23 cellular contexts compared by ENCODE assay signal in genomic region chr22:32502346-32502745, GRCh38. TPM values are rescaled to one million over a fixed set of nuclear protein-coding genes. Genes with fewer than 3 reads are reported as not detected.
A peak's percentile ranks its signal among the peaks of the same experiment; 100 is the strongest.
DNase-seq lines count a peak whose midpoint lies in the region; ATAC-seq and TF ChIP-seq lines count a peak whose summit lies in the region.
"Had no signal": no experiment of that assay in that cellular context is flagged by ENCODE, and none has a peak within 500 bp of the region (broad histone marks: within the 10 kb centered on the region; RNA-seq: fewer than 3 reads in every experiment).

No MANE protein-coding gene starts in this region.

- H3K4me3 Mint-ChIP-seq in WTC11 (no peak overlapping the region), osteocyte (ENCODE audit: unreplicated experiment) (no peak overlapping the region)
- H3K4me3 Mint-ChIP-seq: activated CD4-positive, alpha-beta T cell treated with anti-CD3 and anti-CD28 coated beads, Interleukin-2, amount 10 ng/mL, durations not matched to agents 7 days and 5 days; natural killer cell had no signal

- peaks cover 17% of the 10 kb centered on the region for H3K36me3 Mint-ChIP-seq in WTC11
- H3K36me3 Mint-ChIP-seq in osteocyte (ENCODE audit: unreplicated experiment): peaks cover 23% of the 10 kb centered on the region

- H3K27ac Mint-ChIP-seq in WTC11: peak overlapping the region; percentile 39; the same call in 1 of the 2 replicates
- H3K27ac Mint-ChIP-seq in osteocyte (ENCODE audit: unreplicated experiment): no peak overlapping the region
- H3K27ac Mint-ChIP-seq: activated CD4-positive, alpha-beta T cell treated with anti-CD3 and anti-CD28 coated beads, Interleukin-2, amount 10 ng/mL, durations not matched to agents 7 days and 5 days; natural killer cell had no signal

- POLR2A ChIA-PET in WTC11 (lab: Charles Lee): interaction anchor here (0.6 kb wide), 1 partner anchor 19 kb away, joined by 3 read pairs; no protein-coding TSS in a partner anchor

- intact Hi-C loops in Right ventricle myocardium inferior (cut with DNase I): no loop called here
- intact Hi-C loops in cardiac septum (cut with DNase I): no loop called here

- H3K27me3 Mint-ChIP-seq in WTC11 (ENCODE audit: low read depth) (no peaks in the 10 kb centered on the region), osteocyte (ENCODE audit: unreplicated experiment) (no peaks in the 10 kb centered on the region)
- H3K27me3 Mint-ChIP-seq: activated CD4-positive, alpha-beta T cell treated with anti-CD3 and anti-CD28 coated beads, Interleukin-2, amount 10 ng/mL, durations not matched to agents 7 days and 5 days had no signal

- CTCF ChIA-PET in WTC11 (lab: Charles Lee): interaction anchor here (0.6 kb wide), 1 partner anchor 33 kb away, joined by 5 read pairs; no protein-coding TSS in a partner anchor

- no peaks in the 10 kb centered on the region for H3K9me3 Mint-ChIP-seq in WTC11
- no peaks in the 10 kb centered on the region for H3K9me3 Mint-ChIP-seq in osteocyte (ENCODE audit: unreplicated experiment)
- H3K9me3 Mint-ChIP-seq: activated CD4-positive, alpha-beta T cell treated with anti-CD3 and anti-CD28 coated beads, Interleukin-2, amount 10 ng/mL, durations not matched to agents 7 days and 5 days; natural killer cell had no signal

- peak; percentile 28 for ATAC-seq in Right ventricle myocardium inferior
- peak; percentile 78 for ATAC-seq in WTC11
- ATAC-seq in GM21360 (IDR thresholded peaks at IDR 0.05; ENCODE audit: unreplicated experiment): no peak
- ATAC-seq in GM18867 (IDR thresholded peaks at IDR 0.05; ENCODE audit: unreplicated experiment): no peak
- ATAC-seq: gastroesophageal sphincter had no signal

- TF ChIP-seq CTCF in WTC11 (IDR thresholded peaks at IDR 0.05) (no peak), osteocyte (IDR thresholded peaks at IDR 0.05) (no peak)

- H3K4me1 Mint-ChIP-seq in WTC11 (peaks cover 19% of the 10 kb centered on the region), osteocyte (ENCODE audit: unreplicated experiment) (no peaks in the 10 kb centered on the region)
- H3K4me1 Mint-ChIP-seq: activated CD4-positive, alpha-beta T cell treated with anti-CD3 and anti-CD28 coated beads, Interleukin-2, amount 10 ng/mL, durations not matched to agents 7 days and 5 days had no signal

- DNase-seq in Right ventricle myocardium inferior (ENCODE audit: missing footprints) (no peak), cardiac septum (ENCODE audit: low spot score) (no peak), WTC11 (ENCODE audit: low spot score) (no peak), iPS-NIHi7 (ENCODE audit: extremely low spot score) (peak; percentile 17), SW 1271 (lab: John Stamatoyannopoulos, UW) (no peak), osteocyte (ENCODE audit: extremely low spot score, unreplicated experiment) (no peak)
- DNase-seq: activated CD4-positive, alpha-beta T cell treated with anti-CD3 and anti-CD28 coated beads, Interleukin-2, amount 10 ng/mL, durations not matched to agents 7 days and 5 days; activated CD8-positive, alpha-beta memory T cell treated with anti-CD3 and anti-CD28 coated beads, Interleukin-2, amount 50 U/mL, for 48 hours; adrenal gland; DMS153; GOT3; Kasumi-1; mesenchymal stem cell; natural killer cell; NCI-H1105; NCI-H524 treated with DMSO at 0.1 percent for 48 hours; posterior cingulate gyrus; SHP77 had no signal

TF ChIP-seq in WTC11, 78 proteins besides CTCF, POLR2A, EP300 and RAD21:
- TF ChIP-seq PRDM15 (CRISPR knock-in tag; IDR thresholded peaks at IDR 0.05) (no peak), ESRRA (CRISPR knock-in tag; IDR thresholded peaks at IDR 0.05; ENCODE audit: borderline replicate concordance) (no peak), ATF3 (CRISPR knock-in tag; conservative IDR thresholded peaks at IDR 0.05) (no peak), MXD4 (CRISPR knock-in tag; IDR thresholded peaks at IDR 0.05; ENCODE audit: borderline replicate concordance) (no peak), PRRX2 (CRISPR knock-in tag; IDR thresholded peaks at IDR 0.05) (no peak), ZNF671 (CRISPR knock-in tag; IDR thresholded peaks at IDR 0.05) (no peak), HMGA2 (CRISPR knock-in tag; IDR thresholded peaks at IDR 0.05) (no peak), RORB (CRISPR knock-in tag; IDR thresholded peaks at IDR 0.05) (no peak), E2F1 (CRISPR knock-in tag; IDR thresholded peaks at IDR 0.05) (no peak), NR3C1 (CRISPR knock-in tag; conservative IDR thresholded peaks at IDR 0.05; ENCODE audit: low read depth) (no peak), OVOL2 (CRISPR knock-in tag; IDR thresholded peaks at IDR 0.05; ENCODE audit: borderline replicate concordance) (no peak), CBFB (CRISPR knock-in tag; IDR thresholded peaks at IDR 0.05; ENCODE audit: low read depth) (no peak), ZNF138 (CRISPR knock-in tag; conservative IDR thresholded peaks at IDR 0.05) (no peak)

RNA-seq across cellular contexts. Expression of gene FBXO7, which starts 27.7 kb away (rescaled TPM):
- total RNA-seq in Right ventricle myocardium inferior (35.8 TPM), cardiac septum (44.8 TPM), WTC11 (2021) (59.4 to 64.0 TPM (median 60.7 TPM) in 3 replicates), osteocyte (84.7 and 86.9 TPM in 2 replicates)

RNA-seq across cellular contexts. Expression of gene BPIFC, which starts 38.1 kb away (rescaled TPM):
- total RNA-seq in Right ventricle myocardium inferior (not detected), cardiac septum (not detected), WTC11 (2021) (not detected in 3 replicates), osteocyte (not detected in 2 replicates)
- total RNA-seq: activated CD4-positive, alpha-beta T cell treated with anti-CD3 and anti-CD28 coated beads, Interleukin-2, amount 10 ng/mL, durations not matched to agents 7 days and 5 days; adrenal gland; dermis microvascular lymphatic vessel endothelial cell; gastroesophageal sphincter; natural killer cell; T-helper 1 cell treated with Interleukin-12 subunit alpha and Interleukin-12 subunit beta and Interleukin-4 antibody, amounts not matched to agents 30 ng/mL and 1 ng/mL, for 36 hours had no signal

Comparison
In these comparisons a context has a peak if more than half of its experiments do, and no peak if none do; other contexts are left out.
1. ATAC-seq: peak in Right ventricle myocardium inferior (single experiment) and WTC11 (single experiment); none in GM21360 (single experiment) and GM18867 (single experiment).